ENCODE assay signal across 8 cellular contexts in the genomic region with DNA sequence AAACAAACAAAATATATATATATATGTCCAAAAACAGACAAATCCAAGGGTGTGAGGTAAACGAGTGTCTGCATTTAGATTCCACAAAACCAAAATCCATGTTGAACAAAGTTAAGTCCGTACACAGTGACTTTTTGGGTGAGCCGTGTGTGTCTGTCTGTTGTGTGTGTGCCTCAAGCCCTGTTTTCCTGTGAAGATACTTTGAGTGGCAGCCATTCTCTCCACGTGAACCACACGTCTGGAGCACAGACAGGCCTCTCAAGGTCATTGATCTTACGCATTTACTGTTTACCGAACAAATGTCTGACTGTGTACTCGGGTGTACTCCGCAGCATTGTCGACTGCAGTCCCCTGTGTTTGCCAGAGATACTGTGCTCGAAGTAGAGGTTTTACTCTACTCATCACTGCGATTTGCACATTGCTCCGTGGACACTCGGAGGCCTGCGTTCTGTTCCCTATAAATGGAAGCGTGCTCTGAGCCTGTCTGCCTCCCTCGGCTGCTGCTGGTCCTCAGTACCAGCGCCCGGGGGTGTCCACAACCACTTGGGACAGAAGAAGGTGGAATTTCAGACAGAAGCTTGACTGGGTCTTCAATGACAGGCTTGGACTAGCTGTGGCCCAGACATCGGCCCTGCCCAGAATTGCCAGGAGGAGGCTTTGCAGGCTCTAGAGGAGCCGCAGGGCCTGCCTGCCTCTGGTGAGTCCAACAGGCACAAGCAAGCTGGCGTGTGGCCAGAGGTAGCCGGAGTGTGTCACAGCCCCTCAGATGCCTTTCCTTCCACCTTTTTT. TPM values are rescaled to one million over a fixed set of nuclear protein-coding genes. Genes with fewer than 3 reads are reported as not detected.
DNase-seq lines count a peak whose midpoint lies in the region; ATAC-seq and TF ChIP-seq lines count a peak whose summit lies in the region.
"Had no signal": no experiment of that assay in that cellular context is flagged by ENCODE, and none has a peak within 500 bp of the region (broad histone marks: within the 10 kb centered on the region; RNA-seq: fewer than 3 reads in every experiment).

No MANE protein-coding gene starts in this region.

- ATAC-seq in mucosa of descending colon, result no peak
- no peak for ATAC-seq in HG02981 (IDR thresholded peaks at IDR 0.05; ENCODE audit: unreplicated experiment)
- ATAC-seq in activated T-helper 17 cell treated with anti-CD3 and anti-CD28 coated beads, Interleukin-2, amount 50 U/mL, for 72 hours (replicated peaks), result no peak

- POLR2A ChIA-PET in HEK293T (lab: Yijun Ruan, JAX), result no interaction called here

- TF ChIP-seq CTCF in OCI-LY1 (IDR thresholded peaks at IDR 0.05; ENCODE audit: low read length) (no peak), endodermal cell (conservative IDR thresholded peaks at IDR 0.05) (no peak), mucosa of descending colon (IDR thresholded peaks at IDR 0.05) (no peak), type B pancreatic cell (conservative IDR thresholded peaks at IDR 0.05) (no peak)

- no peak overlapping the region for H3K4me2 ChIP-seq in OCI-LY1 (ENCODE audit: low read length)

- H3K9ac ChIP-seq in OCI-LY1 (ENCODE audit: low read length) (no peak overlapping the region), endodermal cell (ENCODE audit: extremely low read depth, low read length, poor library complexity, severe bottlenecking) (no peak overlapping the region)

- CTCF ChIA-PET in HEK293T (lab: Yijun Ruan, JAX), result no interaction called here

- H3K27ac Mint-ChIP-seq in endodermal cell (peak overlapping the region; percentile 81), type B pancreatic cell (peak overlapping the region; percentile 89)
- no peak overlapping the region for H3K27ac Mint-ChIP-seq in activated T-helper 17 cell treated with anti-CD3 and anti-CD28 coated beads, Interleukin-2, amount 50 U/mL, for 72 hours

- H4K20me1 ChIP-seq in OCI-LY1 (ENCODE audit: insufficient read depth, low read length), result no peaks in the 10 kb centered on the region

- H3K27ac ChIP-seq in OCI-LY1 (ENCODE audit: low read depth, low read length, poor library complexity, severe bottlenecking), result peak overlapping the region; percentile 23
- peak overlapping the region; percentile 8 for H3K27ac ChIP-seq in endodermal cell (ENCODE audit: low read depth, low read length)

- H3K36me3 ChIP-seq in OCI-LY1 (ENCODE audit: insufficient read depth, low read length), result peaks cover 19% of the 10 kb centered on the region
- peaks cover 21% of the 10 kb centered on the region for H3K36me3 ChIP-seq in endodermal cell (ENCODE audit: control insufficient read depth, insufficient read depth, low read length)
- no peaks in the 10 kb centered on the region for H3K36me3 ChIP-seq in mucosa of descending colon (ENCODE audit: low read depth)

- H3K27me3 ChIP-seq in OCI-LY1 (ENCODE audit: insufficient read depth, low read length) (no peaks in the 10 kb centered on the region), endodermal cell (ENCODE audit: control insufficient read depth, insufficient read depth, low read length, poor library complexity, severe bottlenecking) (no peaks in the 10 kb centered on the region)

- 95% methylated on average over 22 to 23 of the region's 23 CpGs for WGBS in endodermal cell (ENCODE audit: insufficient coverage in 1 of 2, insufficient read length in 1 of 2), 2 experiments

- H3K27me3 Mint-ChIP-seq in endodermal cell (ENCODE audit: insufficient read depth), result no peaks in the 10 kb centered on the region
- no peaks in the 10 kb centered on the region for H3K27me3 Mint-ChIP-seq in type B pancreatic cell
- no peaks in the 10 kb centered on the region for H3K27me3 Mint-ChIP-seq in activated T-helper 17 cell treated with anti-CD3 and anti-CD28 coated beads, Interleukin-2, amount 50 U/mL, for 72 hours

- no peak overlapping the region for H3K4me3 Mint-ChIP-seq in endodermal cell
- H3K4me3 Mint-ChIP-seq in type B pancreatic cell, result peak overlapping the region; percentile 3
- no peak overlapping the region for H3K4me3 Mint-ChIP-seq in activated T-helper 17 cell treated with anti-CD3 and anti-CD28 coated beads, Interleukin-2, amount 50 U/mL, for 72 hours

- H3K4me1 Mint-ChIP-seq in endodermal cell (peaks cover 23% of the 10 kb centered on the region), type B pancreatic cell (ENCODE audit: unreplicated experiment) (peaks cover 15% of the 10 kb centered on the region)
- no peaks in the 10 kb centered on the region for H3K4me1 Mint-ChIP-seq in activated T-helper 17 cell treated with anti-CD3 and anti-CD28 coated beads, Interleukin-2, amount 50 U/mL, for 72 hours

- no peaks in the 10 kb centered on the region for H3K79me2 ChIP-seq in OCI-LY1 (ENCODE audit: insufficient read depth, low read length)

- intact Hi-C loops in mucosa of descending colon (cut with DNase I, micrococcal nuclease), result loop anchor here in 1 of 2 donors (10.0 kb wide), 1 partner anchor 70 kb away; a partner anchor contains a TSS

- no peak overlapping the region for H3K4me3 ChIP-seq in OCI-LY1 (ENCODE audit: low read depth, low read length, poor library complexity, severe bottlenecking)
- H3K4me3 ChIP-seq in endodermal cell (ENCODE audit: low read length), result no peak overlapping the region
- no peak overlapping the region for H3K4me3 ChIP-seq in mucosa of descending colon

- H3K36me3 Mint-ChIP-seq in endodermal cell (ENCODE audit: low read depth) (peaks cover 25% of the 10 kb centered on the region), type B pancreatic cell (peaks cover 18% of the 10 kb centered on the region)
- H3K36me3 Mint-ChIP-seq in activated T-helper 17 cell treated with anti-CD3 and anti-CD28 coated beads, Interleukin-2, amount 50 U/mL, for 72 hours (ENCODE audit: low read depth), result peaks cover 55% of the 10 kb centered on the region

- DNase-seq in endodermal cell, result no peak
- DNase-seq in mucosa of descending colon, result peak; percentile 47 to 73 (median 48)
- no peak for DNase-seq in type B pancreatic cell (ENCODE audit: extremely low spot score, unreplicated experiment)
- no peak for DNase-seq in HEK293T (ENCODE audit: extremely low spot score)

- no peaks in the 10 kb centered on the region for H3F3A ChIP-seq in OCI-LY1 (ENCODE audit: insufficient read depth, low read length)

- no peaks in the 10 kb centered on the region for H3K9me3 ChIP-seq in OCI-LY1 (ENCODE audit: low read length)
- no peaks in the 10 kb centered on the region for H3K9me3 ChIP-seq in endodermal cell (ENCODE audit: control insufficient read depth, low read length)
- H3K9me3 ChIP-seq in mucosa of descending colon, result no peaks in the 10 kb centered on the region

- H2AFZ ChIP-seq in OCI-LY1 (ENCODE audit: low read length), result no peak overlapping the region

- no peaks in the 10 kb centered on the region for H3K9me2 ChIP-seq in OCI-LY1 (ENCODE audit: low read depth, low read length)

- H3K9me3 Mint-ChIP-seq in endodermal cell (no peaks in the 10 kb centered on the region), type B pancreatic cell (no peaks in the 10 kb centered on the region)
- no peaks in the 10 kb centered on the region for H3K9me3 Mint-ChIP-seq in activated T-helper 17 cell treated with anti-CD3 and anti-CD28 coated beads, Interleukin-2, amount 50 U/mL, for 72 hours

- H3K4me1 ChIP-seq in OCI-LY1 (ENCODE audit: insufficient read depth, low read length, severe bottlenecking) (peaks cover 20% of the 10 kb centered on the region), endodermal cell (ENCODE audit: control insufficient read depth, insufficient read depth, low read length) (no peaks in the 10 kb centered on the region), mucosa of descending colon (ENCODE audit: low read depth) (peaks cover 10% of the 10 kb centered on the region)

TF ChIP-seq in HEK293T, 16 proteins besides CTCF, POLR2A, EP300 and RAD21 (continues in another document):
- TF ChIP-seq BHLHE40 (IDR thresholded peaks at IDR 0.05; ENCODE audit: borderline replicate concordance), result no peak
- no peak for TF ChIP-seq FOXK2 (IDR thresholded peaks at IDR 0.05)
- no peak for TF ChIP-seq SP1 (IDR thresholded peaks at IDR 0.05)
- TF ChIP-seq NFRKB (IDR thresholded peaks at IDR 0.05), result no peak
- no peak for TF ChIP-seq TARDBP (IDR thresholded peaks at IDR 0.05)
- TF ChIP-seq LEF1 (IDR thresholded peaks at IDR 0.05; ENCODE audit: borderline replicate concordance), result no peak
- no peak for TF ChIP-seq ARNT (IDR thresholded peaks at IDR 0.05)
- no peak for TF ChIP-seq ZNF384 (IDR thresholded peaks at IDR 0.05)
- no peak for TF ChIP-seq HDGF (IDR thresholded peaks at IDR 0.05; ENCODE audit: borderline replicate concordance)
- TF ChIP-seq FOXA1 (IDR thresholded peaks at IDR 0.05), result no peak
- TF ChIP-seq, protein P1, sequence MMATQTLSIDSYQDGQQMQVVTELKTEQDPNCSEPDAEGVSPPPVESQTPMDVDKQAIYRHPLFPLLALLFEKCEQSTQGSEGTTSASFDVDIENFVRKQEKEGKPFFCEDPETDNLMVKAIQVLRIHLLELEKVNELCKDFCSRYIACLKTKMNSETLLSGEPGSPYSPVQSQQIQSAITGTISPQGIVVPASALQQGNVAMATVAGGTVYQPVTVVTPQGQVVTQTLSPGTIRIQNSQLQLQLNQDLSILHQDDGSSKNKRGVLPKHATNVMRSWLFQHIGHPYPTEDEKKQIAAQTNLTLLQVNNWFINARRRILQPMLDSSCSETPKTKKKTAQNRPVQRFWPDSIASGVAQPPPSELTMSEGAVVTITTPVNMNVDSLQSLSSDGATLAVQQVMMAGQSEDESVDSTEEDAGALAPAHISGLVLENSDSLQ (IDR thresholded peaks at IDR 0.05), result no peak
- no peak for TF ChIP-seq L3MBTL2 (conservative IDR thresholded peaks at IDR 0.05)
- TF ChIP-seq SUZ12 (IDR thresholded peaks at IDR 0.05), result no peak
- TF ChIP-seq ELF4 (IDR thresholded peaks at IDR 0.05), result no peak
- no peak for TF ChIP-seq FOXM1 (IDR thresholded peaks at IDR 0.05; ENCODE audit: borderline replicate concordance)

RNA-seq across cellular contexts. Expression of a gene that starts 22.1 kb away (rescaled TPM):
- total RNA-seq in endodermal cell (not detected), mucosa of descending colon (under 1 TPM in 1 of 3 donors, not detected in 2; 0.96 TPM), type B pancreatic cell (ENCODE audit: low replicate concordance) (0.14 TPM in 1 of 2 replicates, not detected in the other)
- polyA plus RNA-seq in endodermal cell (2013, experiment 1 of 2), result not detected
- polyA plus RNA-seq in endodermal cell (2013, experiment 2 of 2), result not detected
- total RNA-seq in activated T-helper 17 cell treated with anti-CD3 and anti-CD28 coated beads, Interleukin-2, amount 50 U/mL, for 72 hours, result not detected
- total RNA-seq: glomerular endothelial cell had no signal

RNA-seq across cellular contexts. Expression of a gene that starts 39.0 kb away (rescaled TPM):
- 1 to 10 TPM; 5.0 to 5.7 TPM for total RNA-seq in endodermal cell
- polyA plus RNA-seq in endodermal cell (2013, experiment 1 of 2), result 16.1 TPM
- polyA plus RNA-seq in endodermal cell (2013, experiment 2 of 2), result 15.2 TPM
- 10 to 100 TPM; 17.1 to 18.6 (median 18.4) TPM for total RNA-seq in mucosa of descending colon
- total RNA-seq in type B pancreatic cell (ENCODE audit: low replicate concordance), result 19.0 and 21.8 TPM in 2 replicates
- total RNA-seq in activated T-helper 17 cell treated with anti-CD3 and anti-CD28 coated beads, Interleukin-2, amount 50 U/mL, for 72 hours, result 10 to 100 TPM; 10.2 to 11.5 TPM

RNA-seq across cellular contexts. Expression of a gene that starts 54.2 kb away (rescaled TPM):
- total RNA-seq in endodermal cell (10 to 100 TPM; 10.2 to 20.9 TPM), mucosa of descending colon (1 to 10 TPM in 1 of 3 donors, under 1 TPM in 1, not detected in 1; 0.27 to 1.6 TPM), type B pancreatic cell (ENCODE audit: low replicate concordance) (4.2 and 4.9 TPM in 2 replicates)
- 19.9 TPM for polyA plus RNA-seq in endodermal cell (2013, experiment 1 of 2)
- polyA plus RNA-seq in endodermal cell (2013, experiment 2 of 2), result 19.3 TPM
- total RNA-seq in activated T-helper 17 cell treated with anti-CD3 and anti-CD28 coated beads, Interleukin-2, amount 50 U/mL, for 72 hours, result 1 to 10 TPM in 1 of 2 donors, not detected in 1; 1.6 TPM

Comparison
In these comparisons a context has a peak if more than half of its experiments do, and no peak if none do; other contexts are left out.
1. DNase-seq: peak in mucosa of descending colon (3 of 3); none in endodermal cell (single experiment), type B pancreatic cell (single experiment) and HEK293T (single experiment).